19 cellular contexts compared by ENCODE assay signal in genomic region chr10:126075009-126075408, GRCh38.
"Had no signal": no experiment of that assay in that cellular context is flagged by ENCODE, and none has a peak within 500 bp of the region (broad histone marks: within the 10 kb centered on the region; RNA-seq: fewer than 3 reads in every experiment).

No MANE protein-coding gene starts in this region.

- H3K36me3 ChIP-seq: esophagus muscularis mucosa, gastroesophageal sphincter, neutrophil, spleen, tibial nerve had no signal

- FAIRE-seq: endothelial cell of umbilical vein had no signal

- H2AFZ ChIP-seq: hepatocyte had no signal

- H3K79me2 ChIP-seq: hepatocyte had no signal

- H3K4me2 ChIP-seq: hepatocyte had no signal

- DNase-seq: effector CD4-positive, alpha-beta T cell; naive thymus-derived CD4-positive, alpha-beta T cell; nephron progenitor cell; posterior cingulate gyrus; spleen; stimulated activated CD4-positive, alpha-beta T cell treated with anti-CD3 and anti-CD28 coated beads, Interleukin-15, amount 100 ng/mL, for 24 hours; stimulated activated CD4-positive, alpha-beta T cell treated with anti-CD3 and anti-CD28 coated beads, Interleukin-1b, Interleukin-23, amount 100 ng/mL, for 48 hours; stimulated activated CD4-positive, alpha-beta T cell treated with anti-CD3 and anti-CD28 coated beads, Interleukin-4, amount 100 ng/mL, for 4 hours; stimulated activated naive B cell treated with anti-CD40 and anti-IgM and Interleukin-4, amounts not matched to agents 10 μg/mL and 1 μg/mL and 100 μg/mL, for 72 hours; stimulated activated naive CD8-positive, alpha-beta T cell treated with anti-CD3 and anti-CD28 coated beads, Interleukin-15, amount 100 ng/mL, for 72 hours; testis had no signal

- ATAC-seq: gastroesophageal sphincter; naive thymus-derived CD4-positive, alpha-beta T cell; sciatic nerve; stimulated activated naive B cell treated with anti-CD40 and anti-IgM and Interleukin-4, amounts not matched to agents 10 μg/mL and 1 μg/mL and 100 μg/mL, for 72 hours; stimulated activated naive CD8-positive, alpha-beta T cell treated with anti-CD3 and anti-CD28 coated beads, Interleukin-15, amount 100 ng/mL, for 72 hours had no signal

- H3K4me1 ChIP-seq: esophagus muscularis mucosa, gastroesophageal sphincter, spleen, testis, tibial nerve had no signal

- H3K27ac ChIP-seq: coronary artery, esophagus muscularis mucosa, gastroesophageal sphincter, hepatocyte, neutrophil, spleen, testis, tibial nerve had no signal

- H3K4me3 ChIP-seq: coronary artery, esophagus muscularis mucosa, gastroesophageal sphincter, hepatocyte, spleen, testis, tibial nerve had no signal

- H3K27me3 ChIP-seq: esophagus muscularis mucosa, hepatocyte, testis, tibial nerve had no signal

- H3K9me3 ChIP-seq: neutrophil, testis had no signal
